19 cellular contexts compared by ENCODE assay signal in genomic region chr1:204146965-204147364, GRCh38. TPM values are rescaled to one million over a fixed set of nuclear protein-coding genes. Genes with fewer than 3 reads are reported as not detected.
"Had no signal": no experiment of that assay in that cellular context is flagged by ENCODE, and none has a peak within 500 bp of the region (broad histone marks: within the 10 kb centered on the region; RNA-seq: fewer than 3 reads in every experiment).

No MANE protein-coding gene starts in this region.

- H3K9me3 ChIP-seq: pancreas, tibial artery, vagina had no signal

- ATAC-seq: left colon; pancreas; stimulated activated naive B cell treated with anti-CD40 and anti-IgM and Interleukin-4, amounts not matched to agents 10 μg/mL and 1 μg/mL and 100 μg/mL, for 72 hours had no signal

- H3K4me3 ChIP-seq: neural progenitor cell, pancreas, tibial artery, vagina had no signal

- H3K9ac ChIP-seq: neural progenitor cell had no signal

- H3K27ac Mint-ChIP-seq: neural progenitor cell; stimulated activated naive B cell treated with anti-CD40 and anti-IgM and Interleukin-4, amounts not matched to agents 10 μg/mL and 1 μg/mL and 100 μg/mL, for 72 hours; T-helper 2 cell treated with Interferon-gamma antibody and Interleukin-4, amounts not matched to agents 5 μg/mL and 100 μg/mL, for 36 hours had no signal

- H3K9me3 Mint-ChIP-seq: naive B cell; neural progenitor cell; stimulated activated naive B cell treated with anti-CD40 and anti-IgM and Interleukin-4, amounts not matched to agents 10 μg/mL and 1 μg/mL and 100 μg/mL, for 72 hours; T-helper 2 cell treated with Interferon-gamma antibody and Interleukin-4, amounts not matched to agents 5 μg/mL and 100 μg/mL, for 36 hours had no signal

- DNase-seq: activated CD4-positive, alpha-beta T cell treated with anti-CD3 and anti-CD28 coated beads, Interleukin-2, amount 50 U/mL, for 1 hour; activated naive CD4-positive, alpha-beta T cell treated with Interleukin-2 at 50 U/mL for 16 hours; head of caudate nucleus; left colon; naive B cell; stimulated activated CD4-positive, alpha-beta T cell treated with anti-CD3 and anti-CD28 coated beads, Interleukin-4, amount 100 ng/mL, for 1 hour; stimulated activated naive B cell treated with anti-CD40 and anti-IgM and Interleukin-4, amounts not matched to agents 10 μg/mL and 1 μg/mL and 100 μg/mL, for 72 hours; tibial artery had no signal

- H3K4me3 Mint-ChIP-seq: neural progenitor cell; stimulated activated naive B cell treated with anti-CD40 and anti-IgM and Interleukin-4, amounts not matched to agents 10 μg/mL and 1 μg/mL and 100 μg/mL, for 72 hours; T-helper 2 cell treated with Interferon-gamma antibody and Interleukin-4, amounts not matched to agents 5 μg/mL and 100 μg/mL, for 36 hours had no signal

- H3K27ac ChIP-seq: neural progenitor cell, pancreas, tibial artery, vagina had no signal

- H3K27me3 ChIP-seq: pancreas, tibial artery, vagina had no signal

- H3K4me2 ChIP-seq: neural progenitor cell had no signal

- H3K36me3 Mint-ChIP-seq: naive B cell had no signal

- H3K36me3 ChIP-seq: neural progenitor cell, pancreas had no signal

RNA-seq across cellular contexts. Expression of gene REN, which starts 19.2 kb away (rescaled TPM):
- total RNA-seq: activated CD8-positive, alpha-beta memory T cell treated with anti-CD3 and anti-CD28 coated beads for 36 hours; astrocyte; dermis microvascular lymphatic vessel endothelial cell; frontal cortex; mononuclear cell; pancreas; renal cortical epithelial cell; vagina had no signal

RNA-seq across cellular contexts. Expression of gene KISS1, which starts 49.3 kb away (rescaled TPM):
- total RNA-seq: activated CD8-positive, alpha-beta memory T cell treated with anti-CD3 and anti-CD28 coated beads for 36 hours; bronchial epithelial cell; frontal cortex; mononuclear cell; renal cortical epithelial cell; vagina had no signal
